In genomic region chr16:24511801-24512200, GRCh38 we compare ENCODE assay signal across 21 cellular contexts. TPM values are rescaled to one million over a fixed set of nuclear protein-coding genes. Genes with fewer than 3 reads are reported as not detected.
DNase-seq lines count a peak whose midpoint lies in the region; ATAC-seq, FAIRE-seq and TF ChIP-seq lines count a peak whose summit lies in the region.
"Had no signal": no experiment of that assay in that cellular context is flagged by ENCODE, and none has a peak within 500 bp of the region (broad histone marks: within the 10 kb centered on the region; RNA-seq: fewer than 3 reads in every experiment).

No MANE protein-coding gene starts in this region.

- in situ Hi-C loops in K562 (cut with MboI): no loop called here

- peak overlapping the region; percentile 42 for H3K4me2 ChIP-seq in Karpas-422 (ENCODE audit: low read depth, low read length, poor library complexity, severe bottlenecking)
- H3K4me2 ChIP-seq in K562 (ENCODE audit: insufficient read depth, low read length): no peak overlapping the region

- DNase-seq in A673 (ENCODE audit: low spot score): peak; percentile 35
- no peak for DNase-seq in Karpas-422
- DNase-seq in K562 (ENCODE audit: extremely low read depth in 1 of 4, low spot score in 3 of 4): no peak
- peak; percentile 5 for DNase-seq in medulla oblongata (ENCODE audit: extremely low spot score)
- DNase-seq in globus pallidus (ENCODE audit: low spot score): no peak
- no peak for DNase-seq in glomerular visceral epithelial cell (ENCODE audit: extremely low spot score)
- DNase-seq in islet precursor cell: no peak
- DNase-seq: ACHN; BE2C; CD4-positive, CD25-positive, alpha-beta regulatory T cell; CD8-positive, alpha-beta memory T cell; COR-L47; DMS 273 treated with DMSO at 0.1 percent for 48 hours; DMS53; DND-41; EL had no signal

- H3K4me1 ChIP-seq in A673 (ENCODE audit: insufficient read depth, low read length, poor library complexity, severe bottlenecking) (peaks cover 19% of the 10 kb centered on the region), Karpas-422 (ENCODE audit: low read length) (peaks cover 20% of the 10 kb centered on the region), K562 (replicated peaks in 1 of 2; ENCODE audit: control insufficient read depth in 2 of 2, insufficient read depth in 2 of 2, low read length in 2 of 2) (peaks cover 1 to 5% of the 10 kb centered on the region in 2 experiments; a peak in 1 of 5 replicates)
- H3K4me1 ChIP-seq: BE2C, HAP-1 had no signal

- no peaks in the 10 kb centered on the region for H3K9me2 ChIP-seq in Karpas-422 (replicated peaks; ENCODE audit: insufficient read depth, low read length)

- no peak for TF ChIP-seq EP300 in K562 (IDR thresholded peaks at IDR 0.05; ENCODE audit: low read length)

- no peak for TF ChIP-seq RAD21 in K562 (CRISPR knock-in tag; conservative IDR thresholded peaks at IDR 0.05 in 1 of 2, IDR thresholded peaks at IDR 0.05 in 1 of 2)

- H3K9me3 ChIP-seq in A673 (ENCODE audit: low read depth, low read length, poor library complexity, severe bottlenecking): no peaks in the 10 kb centered on the region
- no peaks in the 10 kb centered on the region for H3K9me3 ChIP-seq in Karpas-422 (ENCODE audit: low read length)
- no peaks in the 10 kb centered on the region; the same call in 1 of the 2 replicates for H3K9me3 ChIP-seq in K562 (replicated peaks; ENCODE audit: control insufficient read depth, insufficient read depth, low read depth, low read length)
- H3K9me3 ChIP-seq: BE2C, HAP-1 had no signal

- BruUV-seq in A673 (replicated peaks; lab: Mats Ljungman, UMichigan): no TSS peak
- BruUV-seq in K562 (replicated peaks; lab: Mats Ljungman, UMichigan): no TSS peak

- FAIRE-seq in K562 (lab: Jason Lieb, UNC): no peak
- FAIRE-seq: G401.6, GM12891, GM19239 had no signal

- CTCF ChIA-PET in A673 (lab: Charles Lee) (no interaction called here), K562 (lab: Yijun Ruan, JAX; ENCODE audit: low intra/inter-chr PET ratio) (no interaction called here)

- no peaks in the 10 kb centered on the region for H3K9me1 ChIP-seq in K562 (ENCODE audit: control insufficient read depth, insufficient read depth, low read length)

- H3K36me3 ChIP-seq in A673 (ENCODE audit: insufficient read depth, low read length, poor library complexity, severe bottlenecking): no peaks in the 10 kb centered on the region
- H3K36me3 ChIP-seq in Karpas-422 (ENCODE audit: insufficient read depth, low read length): no peaks in the 10 kb centered on the region
- no peaks in the 10 kb centered on the region for H3K36me3 ChIP-seq in K562 (ENCODE audit: control insufficient read depth, insufficient read depth, low read length)
- H3K36me3 ChIP-seq: BE2C, HAP-1 had no signal

- no peak for TF ChIP-seq CTCF in A673 (conservative IDR thresholded peaks at IDR 0.05; ENCODE audit: low read depth, low read length)
- no peak for TF ChIP-seq CTCF in K562 (IDR thresholded peaks at IDR 0.05 in 2 of 3, conservative IDR thresholded peaks at IDR 0.05 in 1 of 3; ENCODE audit: insufficient read depth in 2 of 3, low read depth in 1 of 3, low read length in 3 of 3)

- intact Hi-C loops in A673 (cut with micrococcal nuclease; ENCODE audit: unreplicated experiment): loop anchor here (10.0 kb wide), 1 partner anchor 593 kb away; no protein-coding TSS in a partner anchor
- intact Hi-C loops in K562 (cut with micrococcal nuclease): no loop called here

- H3K27ac ChIP-seq in A673 (ENCODE audit: low read depth, low read length, poor library complexity, severe bottlenecking) (no peak overlapping the region), Karpas-422 (ENCODE audit: low read length) (no peak overlapping the region), K562 (ENCODE audit: extremely low read depth, low read depth, low read length) (no peak overlapping the region)

- no peak for TF ChIP-seq POLR2A in K562 (conservative IDR thresholded peaks at IDR 0.05)

- H4K20me1 ChIP-seq in Karpas-422 (ENCODE audit: insufficient read depth, low read depth, low read length) (no peaks in the 10 kb centered on the region), K562 (replicated peaks; ENCODE audit: control insufficient read depth, insufficient read depth, low read length) (no peaks in the 10 kb centered on the region)

- H3K4me3 ChIP-seq in A673 (ENCODE audit: low read depth, low read length, poor library complexity, severe bottlenecking): no peak overlapping the region
- no peak overlapping the region for H3K4me3 ChIP-seq in Karpas-422 (ENCODE audit: low read length)
- no peak overlapping the region for H3K4me3 ChIP-seq in K562
- H3K4me3 ChIP-seq: HAP-1 had no signal

- H3K27me3 ChIP-seq in A673 (replicated peaks; ENCODE audit: insufficient read depth, low read depth, low read length, poor library complexity) (no peaks in the 10 kb centered on the region), Karpas-422 (ENCODE audit: low read length) (no peaks in the 10 kb centered on the region), K562 (ENCODE audit: control insufficient read depth in 2 of 2, insufficient read depth in 2 of 2, low read length in 2 of 2) (peaks cover 0 to 18% of the 10 kb centered on the region in 2 experiments; a peak in 2 of 5 replicates)
- H3K27me3 ChIP-seq: BE2C had no signal

- H3K79me2 ChIP-seq in Karpas-422 (ENCODE audit: low read length) (no peaks in the 10 kb centered on the region), K562 (ENCODE audit: control insufficient read depth, insufficient read depth, low read length) (no peaks in the 10 kb centered on the region)

- POLR2A ChIA-PET in A673 (lab: Charles Lee; ENCODE audit: low non-redundant PET): interaction anchor here (0.6 kb wide), 1 partner anchor 93 kb away, joined by 3 read pairs; no protein-coding TSS in a partner anchor
- POLR2A ChIA-PET in K562 (lab: Yijun Ruan, JAX): interaction anchor here (0.6 kb wide), 1 partner anchor 738 kb away, joined by 3 read pairs; no protein-coding TSS in a partner anchor

- H2AFZ ChIP-seq in Karpas-422 (ENCODE audit: low read length): peak overlapping the region; percentile 7; the same call in 1 of the 2 replicates
- peak overlapping the region; percentile 75; the same call in 1 of the 2 replicates for H2AFZ ChIP-seq in K562 (ENCODE audit: low read depth, low read length)

- H3K9ac ChIP-seq in Karpas-422 (ENCODE audit: low read length) (no peak overlapping the region), K562 (ENCODE audit: insufficient read depth in 1 of 2, low read depth in 2 of 2, low read length in 2 of 2) (no peak overlapping the region)

- WGBS in K562 (ENCODE audit: insufficient coverage, low coverage, missing lambda C conversion rate): 15% methylated on average over 4 of the region's 4 CpGs

- ATAC-seq in K562 (no peak), HG02840 (IDR thresholded peaks at IDR 0.05; ENCODE audit: low FRiP score, unreplicated experiment) (no peak)

TF ChIP-seq in K562, 482 proteins besides CTCF, POLR2A, EP300 and RAD21 (continues in another document):
- TF ChIP-seq ZHX1 (conservative IDR thresholded peaks at IDR 0.05; ENCODE audit: low read length) (no peak), PRMT5 (CRISPR knock-in tag; IDR thresholded peaks at IDR 0.05) (no peak), HDAC2 (IDR thresholded peaks at IDR 0.05) (no peak), COPS2 (conservative IDR thresholded peaks at IDR 0.05) (no peak), SMARCE1 (IDR thresholded peaks at IDR 0.05) (no peak), SP1 (CRISPR knock-in tag; IDR thresholded peaks at IDR 0.05) (no peak)

RNA-seq across cellular contexts. Expression of gene RBBP6, which starts 27.6 kb away (rescaled TPM):
- total RNA-seq in A673 (2021): 72.2 and 78.9 TPM in 2 replicates
- 25.7 and 45.5 TPM in 2 replicates for total RNA-seq in Karpas-422 (2014; rRNA removed; shearing (Covaris generic); ENCODE audit: low replicate concordance)
- total RNA-seq in K562 (2011; cell fraction: chromatin; rRNA removed; ENCODE audit: low replicate concordance): 112 and 269 TPM in 2 replicates
- 67.9 and 77.8 TPM in 2 replicates for total RNA-seq in K562 (2011; cell fraction: nucleolus; rRNA removed)
- 144 and 226 TPM in 2 replicates for total RNA-seq in K562 (2011; cell fraction: nucleoplasm; rRNA removed)
- total RNA-seq in K562 (2014; rRNA removed): 19.2 and 24.5 TPM in 2 replicates
- total RNA-seq in K562 (2014; rRNA removed; fragmentation: Illumina TruSeq; extraction: Trizol): 40.2 and 43.0 TPM in 2 replicates
- 42.5 and 42.7 TPM in 2 replicates for total RNA-seq in K562 (2015; rRNA removed; fragmentation: Illumina TruSeq; extraction: Trizol)
- 61.0 and 63.4 TPM in 2 replicates for total RNA-seq in K562 (2021)
- polyA plus RNA-seq in K562 (2011; rRNA removed): 73.5 and 76.6 TPM in 2 replicates
- 14.9 and 20.6 TPM in 2 replicates for polyA plus RNA-seq in K562 (2011; cell fraction: cytosol; rRNA removed)
- polyA plus RNA-seq in K562 (2011; cell fraction: nucleus; rRNA removed): 105 and 129 TPM in 2 replicates
- 36.1 and 39.9 TPM in 2 replicates for polyA plus RNA-seq in K562 (2012)
- polyA plus RNA-seq in K562 (2014; fragmentation: Illumina TruSeq; extraction: Trizol): 45.4 and 57.2 TPM in 2 replicates
- polyA plus RNA-seq in K562 (2014; fragmentation: Nextera tagmentation; extraction: Ambion mirVana): 10 to 100 TPM; 21.9 to 25.6 TPM
- 53.5 and 58.1 TPM in 2 replicates for polyA plus RNA-seq in K562 (2014; rRNA removed)
- polyA minus RNA-seq in K562 (2011; rRNA and poly(A)+ RNA removed): 81.8 and 106 TPM in 2 replicates
- 21.7 and 24.2 TPM in 2 replicates for polyA minus RNA-seq in K562 (2011; cell fraction: cytosol; rRNA and poly(A)+ RNA removed)
- 92.5 and 164 TPM in 2 replicates for polyA minus RNA-seq in K562 (2011; cell fraction: nucleus; rRNA and poly(A)+ RNA removed)

Comparison
In these comparisons a context has a peak if more than half of its experiments do, and no peak if none do; other contexts are left out.
1. DNase-seq: peak in A673 (single experiment) and medulla oblongata (single experiment); none in Karpas-422 (single experiment), K562 (0 of 4), globus pallidus (single experiment), glomerular visceral epithelial cell (single experiment) and islet precursor cell (single experiment).